In genomic region chr11:124570160-124570559, GRCh38 we compare ENCODE assay signal across 37 cellular contexts. TPM values are rescaled to one million over a fixed set of nuclear protein-coding genes. Genes with fewer than 3 reads are reported as not detected.
"Had no signal": no experiment of that assay in that cellular context is flagged by ENCODE, and none has a peak within 500 bp of the region (broad histone marks: within the 10 kb centered on the region; RNA-seq: fewer than 3 reads in every experiment).

No MANE protein-coding gene starts in this region.

- H3K27ac ChIP-seq: left lung, lower lobe of right lung, neural progenitor cell, neutrophil, parathyroid adenoma, psoas muscle, right atrium auricular region, right lobe of liver, stomach, testis, thyroid gland, transverse colon, upper lobe of left lung, vagina had no signal

- H3K36me3 Mint-ChIP-seq: immature natural killer cell; naive thymus-derived CD8-positive, alpha-beta T cell; neural progenitor cell; stimulated activated naive B cell treated with anti-CD40 and anti-IgM and Interleukin-4, amounts not matched to agents 10 μg/mL and 1 μg/mL and 100 μg/mL, for 72 hours had no signal

- H3K27me3 ChIP-seq: left lung, neural progenitor cell, neutrophil, right atrium auricular region, right lobe of liver, testis, thyroid gland, transverse colon, upper lobe of left lung, vagina had no signal

- H3K4me2 ChIP-seq: neural progenitor cell, smooth muscle cell had no signal

- H3K4me1 Mint-ChIP-seq: immature natural killer cell; naive thymus-derived CD8-positive, alpha-beta T cell; nephron progenitor cell; neural progenitor cell; stimulated activated naive B cell treated with anti-CD40 and anti-IgM and Interleukin-4, amounts not matched to agents 10 μg/mL and 1 μg/mL and 100 μg/mL, for 72 hours had no signal

- H3K27ac Mint-ChIP-seq: immature natural killer cell; naive thymus-derived CD8-positive, alpha-beta T cell; nephron progenitor cell; neural progenitor cell; stimulated activated naive B cell treated with anti-CD40 and anti-IgM and Interleukin-4, amounts not matched to agents 10 μg/mL and 1 μg/mL and 100 μg/mL, for 72 hours had no signal

- H3K79me2 ChIP-seq: parathyroid adenoma had no signal

- H3K36me3 ChIP-seq: left lung, lower lobe of right lung, neural progenitor cell, neutrophil, right atrium auricular region, right lobe of liver, stomach, thyroid gland, transverse colon, upper lobe of left lung, vagina had no signal

- H3K4me3 ChIP-seq: left lung, lower lobe of right lung, neural progenitor cell, psoas muscle, right atrium auricular region, right lobe of liver, smooth muscle cell, stomach, testis, thyroid gland, transverse colon, upper lobe of left lung, vagina had no signal

- H3K9me3 Mint-ChIP-seq: immature natural killer cell; naive thymus-derived CD8-positive, alpha-beta T cell had no signal

- ATAC-seq: left colon; left lung; lower lobe of right lung; naive thymus-derived CD8-positive, alpha-beta T cell; psoas muscle; right lobe of liver; stimulated activated naive B cell treated with anti-CD40 and anti-IgM and Interleukin-4, amounts not matched to agents 10 μg/mL and 1 μg/mL and 100 μg/mL, for 72 hours; stimulated activated naive CD8-positive, alpha-beta T cell treated with anti-CD3 and anti-CD28 coated beads, Interleukin-15, Interleukin-2, amounts not matched to agents 100 U/mL and 50 U/mL, for 24 hours had no signal

- H3K4me3 Mint-ChIP-seq: immature natural killer cell; naive thymus-derived CD8-positive, alpha-beta T cell; nephron progenitor cell; neural progenitor cell; stimulated activated naive B cell treated with anti-CD40 and anti-IgM and Interleukin-4, amounts not matched to agents 10 μg/mL and 1 μg/mL and 100 μg/mL, for 72 hours had no signal

- H2AFZ ChIP-seq: neural progenitor cell, parathyroid adenoma had no signal

- DNase-seq: hypothalamus; immature natural killer cell; kidney; left colon; lower lobe of right lung; mammary epithelial cell; mesenchymal stem cell; naive thymus-derived CD8-positive, alpha-beta T cell; nephron progenitor cell; occipital lobe; psoas muscle; right lobe of liver; stimulated activated CD4-positive, alpha-beta T cell treated with anti-CD3 and anti-CD28 coated beads, Interleukin-1b, Interleukin-23, amount 100 ng/mL, for 48 hours; stimulated activated CD4-positive, alpha-beta T cell treated with anti-CD3 and anti-CD28 coated beads, Interleukin-2, amount 100 ng/mL, for 48 hours; stimulated activated CD4-positive, alpha-beta T cell treated with anti-CD3 and anti-CD28 coated beads, Interleukin-4, amount 100 ng/mL, for 4 hours; stimulated activated CD8-positive, alpha-beta memory T cell treated with anti-CD3 and anti-CD28 coated beads, Interleukin-4, amount 100 ng/mL, for 48 hours; stimulated activated naive B cell treated with anti-CD40 and anti-IgM and Interleukin-4, amounts not matched to agents 10 μg/mL and 1 μg/mL and 100 μg/mL, for 72 hours; stimulated activated naive CD8-positive, alpha-beta T cell treated with anti-CD3 and anti-CD28 coated beads, Interleukin-15, Interleukin-2, amounts not matched to agents 100 U/mL and 50 U/mL, for 24 hours; stomach; testis; thyroid gland; transverse colon; upper lobe of left lung had no signal

- H3K4me1 ChIP-seq: left lung, lower lobe of right lung, neural progenitor cell, parathyroid adenoma, psoas muscle, right atrium auricular region, right lobe of liver, stomach, testis, thyroid gland, transverse colon, upper lobe of left lung, vagina had no signal

RNA-seq across cellular contexts. Expression of gene OR8A1, which starts 0.4 kb away (rescaled TPM):
- total RNA-seq: kidney; left colon; left lung; liver; lower lobe of right lung; mammary epithelial cell; mucosa of gallbladder; naive thymus-derived CD8-positive, alpha-beta T cell; occipital lobe; osteocyte; psoas muscle; renal cortical epithelial cell; right atrium auricular region; right lobe of liver; skeletal muscle tissue; smooth muscle cell; stomach; thyroid gland; transverse colon; upper lobe of left lung; urinary bladder; vagina had no signal
- polyA plus RNA-seq: immature natural killer cell; liver; mammary epithelial cell; naive thymus-derived CD8-positive, alpha-beta T cell; psoas muscle; smooth muscle cell; stomach; urinary bladder had no signal

RNA-seq across cellular contexts. Expression of gene OR8B12, which starts 26.7 kb away (rescaled TPM):
- total RNA-seq: kidney; left colon; left lung; liver; lower lobe of right lung; mammary epithelial cell; mucosa of gallbladder; naive thymus-derived CD8-positive, alpha-beta T cell; occipital lobe; osteocyte; posterior vena cava; psoas muscle; renal cortical epithelial cell; right atrium auricular region; right lobe of liver; skeletal muscle tissue; smooth muscle cell; stomach; testis; thyroid gland; transverse colon; upper lobe of left lung; urinary bladder; vagina had no signal
- polyA plus RNA-seq: immature natural killer cell; liver; mammary epithelial cell; naive thymus-derived CD8-positive, alpha-beta T cell; psoas muscle; smooth muscle cell; stomach; urinary bladder had no signal

RNA-seq across cellular contexts. Expression of gene PANX3, which starts 41.1 kb away (rescaled TPM):
- total RNA-seq: kidney; left colon; left lung; liver; lower lobe of right lung; mammary epithelial cell; mucosa of gallbladder; naive thymus-derived CD8-positive, alpha-beta T cell; occipital lobe; osteocyte; posterior vena cava; psoas muscle; renal cortical epithelial cell; right atrium auricular region; right lobe of liver; skeletal muscle tissue; smooth muscle cell; stomach; thyroid gland; upper lobe of left lung; urinary bladder; vagina had no signal
- polyA plus RNA-seq: immature natural killer cell; liver; mammary epithelial cell; naive thymus-derived CD8-positive, alpha-beta T cell; psoas muscle; smooth muscle cell; stomach; urinary bladder had no signal
